Comparison of ENCODE assay signal across 8 cellular contexts in genomic region chr2:101736861-101737291, GRCh38. TPM values are rescaled to one million over a fixed set of nuclear protein-coding genes. Genes with fewer than 3 reads are reported as not detected.
DNase-seq lines count a peak whose midpoint lies in the region; ATAC-seq and TF ChIP-seq lines count a peak whose summit lies in the region.

No MANE protein-coding gene starts in this region.

- 18% methylated on average over 1 of the region's 1 CpG for WGBS in right cardiac atrium
- 6 to 26% (median 18%) methylated on average over 1 of the region's 1 CpG for WGBS in stomach, 5 donors

- peak overlapping the region; percentile 61 for H3K27ac Mint-ChIP-seq in activated T-cell treated with anti-CD3 and anti-CD28 coated beads, Interleukin-2, amount 50 U/mL, for 72 hours

- H3K4me3 Mint-ChIP-seq in activated T-cell treated with anti-CD3 and anti-CD28 coated beads, Interleukin-2, amount 50 U/mL, for 72 hours, result peak overlapping the region; percentile 62 to 74

- H3K4me3 ChIP-seq in right cardiac atrium (ENCODE audit: low read length) (no peak overlapping the region), stomach (no peak overlapping the region), colonic mucosa (no peak overlapping the region)

- H3K4me1 Mint-ChIP-seq in activated T-cell treated with anti-CD3 and anti-CD28 coated beads, Interleukin-2, amount 50 U/mL, for 72 hours (ENCODE audit: low read depth), result peaks cover 74% of the 10 kb centered on the region

- no peaks in the 10 kb centered on the region for H3K9me3 Mint-ChIP-seq in activated T-cell treated with anti-CD3 and anti-CD28 coated beads, Interleukin-2, amount 50 U/mL, for 72 hours

- intact Hi-C loops in right cardiac atrium (cut with DNase I), result no loop called here
- intact Hi-C loops in stomach (cut with DNase I; ENCODE audit: low total_unique reads), result no loop called here
- intact Hi-C loops in colonic mucosa (cut with DNase I), result no loop called here

- H3K27me3 ChIP-seq in right cardiac atrium (ENCODE audit: control insufficient read depth, insufficient read depth) (no peaks in the 10 kb centered on the region), stomach (no peaks in the 10 kb centered on the region), colonic mucosa (no peaks in the 10 kb centered on the region)

- no peak overlapping the region for H3K9ac ChIP-seq in colonic mucosa (ENCODE audit: low read depth in 2 of 2, low read length in 2 of 2)

- no peak for TF ChIP-seq POLR2A in stomach (IDR thresholded peaks at IDR 0.05)

- H3K27ac ChIP-seq in right cardiac atrium (ENCODE audit: low read length) (peak overlapping the region; percentile 73), stomach (peak overlapping the region in 4 of 5 donors; percentile 17 to 67 (median 38)), colonic mucosa (no peak overlapping the region)

- no peaks in the 10 kb centered on the region for H3K36me3 Mint-ChIP-seq in activated T-cell treated with anti-CD3 and anti-CD28 coated beads, Interleukin-2, amount 50 U/mL, for 72 hours (ENCODE audit: insufficient read depth in 2 of 2)

- TF ChIP-seq EP300 in stomach (IDR thresholded peaks at IDR 0.05), result no peak

- ATAC-seq in activated T-cell treated with anti-CD3 and anti-CD28 coated beads, Interleukin-2, amount 50 U/mL, for 72 hours (replicated peaks in 1 of 2), result peak; percentile 83 to 86
- ATAC-seq in right cardiac atrium, result peak; percentile 22 to 67
- no peak for ATAC-seq in GM21367 (IDR thresholded peaks at IDR 0.05; ENCODE audit: unreplicated experiment)

- H3K9me3 ChIP-seq in right cardiac atrium (ENCODE audit: control insufficient read depth, low read length), result no peaks in the 10 kb centered on the region
- no peaks in the 10 kb centered on the region for H3K9me3 ChIP-seq in stomach
- H3K9me3 ChIP-seq in colonic mucosa, result no peaks in the 10 kb centered on the region

- peak; percentile 71 for DNase-seq in activated CD4-positive, alpha-beta T cell treated with anti-CD3 and anti-CD28 coated beads for 48 hours
- DNase-seq in activated CD4-positive, alpha-beta T cell treated with anti-CD3 and anti-CD28 coated beads, Interleukin-2, amount 50 U/mL, for 1 hour, result no peak
- peak; percentile 69 to 76 for DNase-seq in activated T-cell treated with anti-CD3 and anti-CD28 coated beads, Interleukin-2, amount 50 U/mL, for 72 hours
- no peak for DNase-seq in right cardiac atrium
- DNase-seq in stomach, result no peak
- no peak for DNase-seq in colonic mucosa
- no peak for DNase-seq in NCI-H69 (lab: John Stamatoyannopoulos, UW)

- peaks cover 31% of the 10 kb centered on the region for H3K4me1 ChIP-seq in right cardiac atrium (ENCODE audit: control insufficient read depth, insufficient read depth, low read length)
- H3K4me1 ChIP-seq in stomach, result peaks cover 27 to 89% (median 68%) of the 10 kb centered on the region in 4 donors
- H3K4me1 ChIP-seq in colonic mucosa, result peaks cover 7% of the 10 kb centered on the region

- H3K36me3 ChIP-seq in stomach (no peaks in the 10 kb centered on the region), colonic mucosa (no peaks in the 10 kb centered on the region)

- no peak for TF ChIP-seq CTCF in stomach (IDR thresholded peaks at IDR 0.05)
- no peak for TF ChIP-seq CTCF in colonic mucosa (IDR thresholded peaks at IDR 0.05)

- H3K27me3 Mint-ChIP-seq in activated T-cell treated with anti-CD3 and anti-CD28 coated beads, Interleukin-2, amount 50 U/mL, for 72 hours (ENCODE audit: low read depth), result no peaks in the 10 kb centered on the region

RNA-seq across cellular contexts. Expression of gene MAP4K4, which starts 39.4 kb away (rescaled TPM):
- 10 to 100 TPM; 72.1 to 85.1 TPM for total RNA-seq in activated T-cell treated with anti-CD3 and anti-CD28 coated beads, Interleukin-2, amount 50 U/mL, for 72 hours
- total RNA-seq in right cardiac atrium (10 to 100 TPM; 56.4 to 64.5 (median 61.8) TPM), stomach (10 to 100 TPM; 15.6 to 71.6 (median 29.0) TPM), colonic mucosa (10 to 100 TPM; 26.8 to 30.7 TPM)
- polyA plus RNA-seq in right cardiac atrium (30.8 TPM), stomach (10 to 100 TPM in 2 of 3 donors, 1 to 10 TPM in 1; 9.6 to 41.8 (median 18.6) TPM)

Comparison
In these comparisons a context has a peak if more than half of its experiments do, and no peak if none do; other contexts are left out.
1. DNase-seq: peak in activated CD4-positive, alpha-beta T cell treated with anti-CD3 and anti-CD28 coated beads for 48 hours (single experiment) and activated T-cell treated with anti-CD3 and anti-CD28 coated beads, Interleukin-2, amount 50 U/mL, for 72 hours (2 of 2); none in activated CD4-positive, alpha-beta T cell treated with anti-CD3 and anti-CD28 coated beads, Interleukin-2, amount 50 U/mL, for 1 hour (single experiment), right cardiac atrium (0 of 3), stomach (single experiment), colonic mucosa (single experiment) and NCI-H69 (single experiment).